Comparison of ENCODE assay signal across 1 cellular context in the genomic region with DNA sequence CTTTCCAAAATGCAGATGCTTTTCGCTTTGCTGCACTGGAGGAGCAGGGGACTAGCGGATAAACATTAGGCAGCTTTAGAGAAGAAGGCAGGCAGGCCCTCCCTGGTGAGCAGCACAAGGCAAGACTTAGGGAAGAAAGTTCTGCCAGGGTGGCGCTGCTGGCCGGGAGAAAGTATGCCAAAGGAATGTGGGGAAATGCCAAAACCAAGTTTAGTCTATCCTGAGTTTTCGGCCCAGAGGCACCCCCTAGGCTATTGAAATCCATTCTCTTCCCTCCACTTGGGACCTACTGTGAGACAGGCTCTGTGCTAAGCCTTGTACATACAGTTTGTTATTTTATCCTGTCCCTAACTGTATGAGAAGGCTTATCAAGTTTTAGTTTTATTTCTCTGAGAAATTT.
TF ChIP-seq lines count a peak whose summit lies in the region.

No MANE protein-coding gene starts in this region.

TF ChIP-seq in GM23338, 12 proteins besides CTCF, POLR2A, EP300 and RAD21 (continued from another document):
- TF ChIP-seq, protein P1, sequence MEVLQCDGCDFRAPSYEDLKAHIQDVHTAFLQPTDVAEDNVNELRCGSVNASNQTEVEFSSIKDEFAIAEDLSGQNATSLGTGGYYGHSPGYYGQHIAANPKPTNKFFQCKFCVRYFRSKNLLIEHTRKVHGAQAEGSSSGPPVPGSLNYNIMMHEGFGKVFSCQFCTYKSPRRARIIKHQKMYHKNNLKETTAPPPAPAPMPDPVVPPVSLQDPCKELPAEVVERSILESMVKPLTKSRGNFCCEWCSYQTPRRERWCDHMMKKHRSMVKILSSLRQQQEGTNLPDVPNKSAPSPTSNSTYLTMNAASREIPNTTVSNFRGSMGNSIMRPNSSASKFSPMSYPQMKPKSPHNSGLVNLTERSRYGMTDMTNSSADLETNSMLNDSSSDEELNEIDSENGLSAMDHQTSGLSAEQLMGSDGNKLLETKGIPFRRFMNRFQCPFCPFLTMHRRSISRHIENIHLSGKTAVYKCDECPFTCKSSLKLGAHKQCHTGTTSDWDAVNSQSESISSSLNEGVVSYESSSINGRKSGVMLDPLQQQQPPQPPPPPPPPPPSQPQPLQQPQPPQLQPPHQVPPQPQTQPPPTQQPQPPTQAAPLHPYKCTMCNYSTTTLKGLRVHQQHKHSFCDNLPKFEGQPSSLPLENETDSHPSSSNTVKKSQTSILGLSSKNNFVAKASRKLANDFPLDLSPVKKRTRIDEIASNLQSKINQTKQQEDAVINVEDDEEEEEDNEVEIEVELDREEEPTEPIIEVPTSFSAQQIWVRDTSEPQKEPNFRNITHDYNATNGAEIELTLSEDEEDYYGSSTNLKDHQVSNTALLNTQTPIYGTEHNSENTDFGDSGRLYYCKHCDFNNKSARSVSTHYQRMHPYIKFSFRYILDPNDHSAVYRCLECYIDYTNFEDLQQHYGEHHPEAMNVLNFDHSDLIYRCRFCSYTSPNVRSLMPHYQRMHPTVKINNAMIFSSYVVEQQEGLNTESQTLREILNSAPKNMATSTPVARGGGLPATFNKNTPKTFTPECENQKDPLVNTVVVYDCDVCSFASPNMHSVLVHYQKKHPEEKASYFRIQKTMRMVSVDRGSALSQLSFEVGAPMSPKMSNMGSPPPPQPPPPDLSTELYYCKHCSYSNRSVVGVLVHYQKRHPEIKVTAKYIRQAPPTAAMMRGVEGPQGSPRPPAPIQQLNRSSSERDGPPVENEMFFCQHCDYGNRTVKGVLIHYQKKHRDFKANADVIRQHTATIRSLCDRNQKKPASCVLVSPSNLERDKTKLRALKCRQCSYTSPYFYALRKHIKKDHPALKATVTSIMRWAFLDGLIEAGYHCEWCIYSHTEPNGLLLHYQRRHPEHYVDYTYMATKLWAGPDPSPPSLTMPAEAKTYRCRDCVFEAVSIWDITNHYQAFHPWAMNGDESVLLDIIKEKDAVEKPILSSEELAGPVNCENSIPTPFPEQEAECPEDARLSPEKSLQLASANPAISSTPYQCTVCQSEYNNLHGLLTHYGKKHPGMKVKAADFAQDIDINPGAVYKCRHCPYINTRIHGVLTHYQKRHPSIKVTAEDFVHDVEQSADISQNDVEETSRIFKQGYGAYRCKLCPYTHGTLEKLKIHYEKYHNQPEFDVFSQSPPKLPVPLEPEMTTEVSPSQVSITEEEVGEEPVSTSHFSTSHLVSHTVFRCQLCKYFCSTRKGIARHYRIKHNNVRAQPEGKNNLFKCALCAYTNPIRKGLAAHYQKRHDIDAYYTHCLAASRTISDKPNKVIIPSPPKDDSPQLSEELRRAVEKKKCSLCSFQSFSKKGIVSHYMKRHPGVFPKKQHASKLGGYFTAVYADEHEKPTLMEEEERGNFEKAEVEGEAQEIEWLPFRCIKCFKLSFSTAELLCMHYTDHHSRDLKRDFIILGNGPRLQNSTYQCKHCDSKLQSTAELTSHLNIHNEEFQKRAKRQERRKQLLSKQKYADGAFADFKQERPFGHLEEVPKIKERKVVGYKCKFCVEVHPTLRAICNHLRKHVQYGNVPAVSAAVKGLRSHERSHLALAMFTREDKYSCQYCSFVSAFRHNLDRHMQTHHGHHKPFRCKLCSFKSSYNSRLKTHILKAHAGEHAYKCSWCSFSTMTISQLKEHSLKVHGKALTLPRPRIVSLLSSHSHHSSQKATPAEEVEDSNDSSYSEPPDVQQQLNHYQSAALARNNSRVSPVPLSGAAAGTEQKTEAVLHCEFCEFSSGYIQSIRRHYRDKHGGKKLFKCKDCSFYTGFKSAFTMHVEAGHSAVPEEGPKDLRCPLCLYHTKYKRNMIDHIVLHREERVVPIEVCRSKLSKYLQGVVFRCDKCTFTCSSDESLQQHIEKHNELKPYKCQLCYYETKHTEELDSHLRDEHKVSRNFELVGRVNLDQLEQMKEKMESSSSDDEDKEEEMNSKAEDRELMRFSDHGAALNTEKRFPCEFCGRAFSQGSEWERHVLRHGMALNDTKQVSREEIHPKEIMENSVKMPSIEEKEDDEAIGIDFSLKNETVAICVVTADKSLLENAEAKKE (CRISPR knock-in tag; IDR thresholded peaks at IDR 0.05) = no peak
- TF ChIP-seq POLR2AphosphoS5 (IDR thresholded peaks at IDR 0.05; ENCODE audit: low read depth) = no peak
- no peak for TF ChIP-seq ZNF331 (CRISPR knock-in tag; IDR thresholded peaks at IDR 0.05; ENCODE audit: low read depth)
- TF ChIP-seq EZH2phosphoT487 (IDR thresholded peaks at IDR 0.05; ENCODE audit: unreplicated experiment) = no peak
